Comparison of ENCODE assay signal across 20 cellular contexts in the genomic region with DNA sequence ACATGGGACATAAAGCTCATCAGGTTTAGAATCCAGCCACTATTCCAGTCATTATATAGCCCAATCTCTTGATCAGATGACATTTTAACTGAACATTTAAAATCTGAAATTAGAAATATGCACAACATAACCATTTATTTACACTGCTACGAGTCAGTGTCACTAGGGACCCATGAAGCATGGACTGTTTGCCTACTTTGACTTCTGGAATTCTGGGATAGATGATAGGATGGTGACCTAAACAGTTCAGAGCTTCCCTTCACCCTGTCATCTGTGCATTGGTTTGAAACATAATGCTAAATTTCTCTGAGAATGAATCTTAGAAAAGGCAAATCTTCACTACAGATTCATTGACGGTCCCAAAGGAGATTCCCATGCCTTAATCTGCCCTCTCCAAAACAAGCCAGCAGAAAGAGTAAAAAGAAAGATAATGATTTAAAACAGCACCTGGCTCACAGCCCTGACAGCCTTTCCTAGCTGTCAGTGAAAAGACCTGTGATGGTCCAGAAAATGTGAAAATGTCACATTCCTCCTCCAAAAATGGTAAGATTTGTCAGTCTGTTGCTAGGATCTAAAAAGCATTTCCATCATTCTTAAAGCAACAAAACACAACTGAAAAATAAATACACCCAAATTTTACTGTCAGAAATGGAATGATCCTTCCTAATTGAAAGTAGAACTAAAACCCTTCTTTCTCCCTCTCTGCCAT.
"Had no signal": no experiment of that assay in that cellular context is flagged by ENCODE, and none has a peak within 500 bp of the region (broad histone marks: within the 10 kb centered on the region; RNA-seq: fewer than 3 reads in every experiment).

No MANE protein-coding gene starts in this region.

- H3K4me1 Mint-ChIP-seq: activated CD4-positive, alpha-beta T cell treated with anti-CD3 and anti-CD28 coated beads for 36 hours; natural killer cell; T-cell had no signal

- H3K27me3 ChIP-seq: cardiac muscle cell, colonic mucosa, pancreas, testis, upper lobe of right lung had no signal

- H3K4me1 ChIP-seq: colonic mucosa, pancreas, testis, upper lobe of right lung had no signal

- H3K9me3 ChIP-seq: colonic mucosa, mucosa of descending colon, pancreas, testis, upper lobe of right lung had no signal

- H3K27ac Mint-ChIP-seq: activated CD4-positive, alpha-beta T cell treated with anti-CD3 and anti-CD28 coated beads for 36 hours; activated CD8-positive, alpha-beta T cell treated with anti-CD3 and anti-CD28 coated beads for 36 hours; natural killer cell; stimulated activated naive CD8-positive, alpha-beta T cell treated with anti-CD3 and anti-CD28 coated beads, Interleukin-15, Interleukin-2, amounts not matched to agents 100 ng/mL and 50 ng/mL, for 24 hours; T-cell had no signal

- H3K4me3 Mint-ChIP-seq: activated CD4-positive, alpha-beta T cell treated with anti-CD3 and anti-CD28 coated beads for 36 hours; activated CD8-positive, alpha-beta T cell treated with anti-CD3 and anti-CD28 coated beads for 36 hours; natural killer cell; stimulated activated naive CD8-positive, alpha-beta T cell treated with anti-CD3 and anti-CD28 coated beads, Interleukin-15, Interleukin-2, amounts not matched to agents 100 ng/mL and 50 ng/mL, for 24 hours; T-cell had no signal

- H3K27me3 Mint-ChIP-seq: stimulated activated naive CD8-positive, alpha-beta T cell treated with anti-CD3 and anti-CD28 coated beads, Interleukin-15, Interleukin-2, amounts not matched to agents 100 ng/mL and 50 ng/mL, for 24 hours had no signal

- ATAC-seq: activated CD4-positive, alpha-beta T cell treated with anti-CD3 and anti-CD28 coated beads for 36 hours; activated CD8-positive, alpha-beta T cell treated with anti-CD3 and anti-CD28 coated beads for 36 hours; mucosa of descending colon; natural killer cell; pancreas; T-cell had no signal

- DNase-seq: activated CD4-positive, alpha-beta T cell treated with anti-CD3 and anti-CD28 coated beads for 36 hours; activated CD8-positive, alpha-beta memory T cell treated with anti-CD3 and anti-CD28 coated beads, Interleukin-2, amount 50 U/mL, for 48 hours; activated CD8-positive, alpha-beta T cell treated with anti-CD3 and anti-CD28 coated beads for 36 hours; activated naive CD4-positive, alpha-beta T cell; aorta; colonic mucosa; hypothalamus; left cardiac atrium; mucosa of descending colon; natural killer cell; pancreas; stimulated activated CD4-positive, alpha-beta T cell treated with anti-CD3 and anti-CD28 coated beads, Interleukin-4, amount 100 ng/mL, for 1 hour; stimulated activated CD8-positive, alpha-beta memory T cell treated with anti-CD3 and anti-CD28 coated beads, Interleukin-4, amount 100 ng/mL, for 48 hours; T-cell; testis; upper lobe of right lung; WERI-Rb-1 had no signal

- H3K36me3 ChIP-seq: cardiac muscle cell, colonic mucosa, pancreas, upper lobe of right lung, WERI-Rb-1 had no signal

- FAIRE-seq: pancreas had no signal

- H3K9me3 Mint-ChIP-seq: activated CD8-positive, alpha-beta T cell treated with anti-CD3 and anti-CD28 coated beads for 36 hours; natural killer cell; stimulated activated naive CD8-positive, alpha-beta T cell treated with anti-CD3 and anti-CD28 coated beads, Interleukin-15, Interleukin-2, amounts not matched to agents 100 ng/mL and 50 ng/mL, for 24 hours; T-cell had no signal

- H3K27ac ChIP-seq: cardiac muscle cell, colonic mucosa, pancreas, testis, upper lobe of right lung, WERI-Rb-1 had no signal

- H3K4me3 ChIP-seq: cardiac muscle cell, colonic mucosa, lung, mucosa of descending colon, pancreas, testis, upper lobe of right lung had no signal

- H3K36me3 Mint-ChIP-seq: natural killer cell, T-cell had no signal
